15 cellular contexts compared by ENCODE assay signal in the genomic region with DNA sequence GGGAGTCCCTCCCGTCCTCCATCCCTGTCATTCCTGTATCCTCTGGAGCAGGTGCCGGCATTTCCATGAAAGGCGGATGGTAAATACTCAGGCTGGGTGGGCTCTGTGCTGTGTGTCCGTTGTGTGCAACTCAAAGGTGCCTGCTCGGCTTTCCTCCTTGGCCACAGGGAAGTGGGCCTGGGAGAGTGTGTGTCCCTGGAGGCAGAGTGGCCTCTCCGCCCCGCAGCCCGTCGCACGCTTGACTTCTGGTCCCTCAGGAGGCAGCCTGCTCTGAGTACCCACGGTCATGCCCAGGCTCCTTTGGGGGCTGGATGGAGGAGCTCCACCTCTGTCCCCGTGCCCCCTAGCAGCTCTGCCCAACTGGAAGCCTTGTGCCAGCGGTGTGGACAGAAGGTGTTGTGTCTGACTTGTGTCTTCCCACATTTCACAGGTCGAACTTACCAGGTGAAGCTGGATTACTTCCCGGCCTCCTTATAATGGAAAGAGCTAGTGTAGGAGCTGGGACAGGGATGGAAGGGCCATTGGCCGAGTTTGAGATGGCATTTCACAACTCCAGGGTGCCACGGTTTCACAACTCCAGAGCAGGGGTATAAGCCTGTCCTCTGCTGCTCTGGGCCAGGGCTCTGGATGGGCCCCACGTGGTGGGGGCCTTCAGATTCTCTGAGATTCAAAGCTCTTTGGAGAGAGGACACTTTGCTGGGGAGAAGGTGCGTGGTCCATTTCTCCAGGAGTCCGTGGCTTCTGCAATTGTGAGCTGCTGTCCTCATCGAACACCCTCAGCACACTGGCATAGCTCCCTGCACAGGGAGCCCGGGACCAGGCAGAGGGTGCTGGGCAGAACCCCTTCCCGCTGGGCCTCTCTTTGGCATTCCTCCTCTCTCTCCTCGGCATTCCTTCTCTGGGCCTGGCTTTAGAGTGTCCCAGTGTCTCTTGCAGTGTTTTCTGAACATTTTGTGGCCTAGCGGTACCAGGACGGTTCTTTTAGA.
DNase-seq lines count a peak whose midpoint lies in the region; ATAC-seq and TF ChIP-seq lines count a peak whose summit lies in the region.
"Had no signal": no experiment of that assay in that cellular context is flagged by ENCODE, and none has a peak within 500 bp of the region (broad histone marks: within the 10 kb centered on the region; RNA-seq: fewer than 3 reads in every experiment).

No MANE protein-coding gene starts in this region.

- H4K20me1 ChIP-seq in hepatocyte (ENCODE audit: insufficient read depth, poor library complexity, severe bottlenecking), result no peaks in the 10 kb centered on the region

- no peaks in the 10 kb centered on the region for H3K9me3 ChIP-seq in hepatocyte (ENCODE audit: low read depth)
- H3K9me3 ChIP-seq: MG63 had no signal

- no peaks in the 10 kb centered on the region for H3K9me2 ChIP-seq in hepatocyte (replicated peaks; ENCODE audit: insufficient read depth)

- H3K27me3 ChIP-seq in H7 (ENCODE audit: control insufficient read depth, insufficient read depth, low read length) (no peaks in the 10 kb centered on the region), hepatocyte (no peaks in the 10 kb centered on the region)
- H3K27me3 ChIP-seq: MG63 had no signal

- H3K4me3 ChIP-seq in H7 (ENCODE audit: insufficient read depth, low read depth, low read length), result no peak overlapping the region
- H3K4me3 ChIP-seq in hepatocyte, result no peak overlapping the region
- H3K4me3 ChIP-seq: MG63 had no signal

- H3K36me3 ChIP-seq in H7 (replicated peaks; ENCODE audit: control insufficient read depth, insufficient read depth, low read length) (no peaks in the 10 kb centered on the region), hepatocyte (replicated peaks; ENCODE audit: insufficient read depth, low read depth) (no peaks in the 10 kb centered on the region)
- H3K36me3 ChIP-seq: MG63 had no signal

- ATAC-seq in HG03196 (IDR thresholded peaks at IDR 0.05; ENCODE audit: unreplicated experiment), result no peak

- H3K36me3 Mint-ChIP-seq in osteocyte (ENCODE audit: unreplicated experiment), result no peaks in the 10 kb centered on the region
- no peaks in the 10 kb centered on the region for H3K36me3 Mint-ChIP-seq in chondrocyte (ENCODE audit: low read depth)
- H3K36me3 Mint-ChIP-seq: CD8-positive, alpha-beta memory T cell had no signal

- H3K4me2 ChIP-seq in hepatocyte, result no peak overlapping the region

- H3K27ac Mint-ChIP-seq in osteocyte (ENCODE audit: unreplicated experiment) (no peak overlapping the region), chondrocyte (ENCODE audit: unreplicated experiment) (no peak overlapping the region)

- TF ChIP-seq CTCF in hepatocyte (IDR thresholded peaks at IDR 0.05; ENCODE audit: poor library complexity) (no peak), osteocyte (IDR thresholded peaks at IDR 0.05) (no peak), chondrocyte (IDR thresholded peaks at IDR 0.05) (no peak)

- H3K9me3 Mint-ChIP-seq in osteocyte (ENCODE audit: unreplicated experiment) (no peaks in the 10 kb centered on the region), chondrocyte (ENCODE audit: low read depth) (no peaks in the 10 kb centered on the region)
- H3K9me3 Mint-ChIP-seq: CD8-positive, alpha-beta memory T cell had no signal

- no peaks in the 10 kb centered on the region for H3K79me2 ChIP-seq in hepatocyte

- DNase-seq in AG20443 (ENCODE audit: low spot score), result peak; percentile 6
- DNase-seq in H7, result peak; percentile 51
- peak; percentile 2 for DNase-seq in hepatocyte (ENCODE audit: low spot score)
- DNase-seq in osteocyte (ENCODE audit: extremely low spot score, unreplicated experiment), result peak; percentile 78
- DNase-seq in HCEC 1CT, result no peak
- no peak for DNase-seq in chondrocyte (ENCODE audit: low spot score)
- DNase-seq in DMS79 treated with DMSO at 0.1 percent for 48 hours (lab: John Stamatoyannopoulos, UW), result no peak
- DNase-seq: CD8-positive, alpha-beta memory T cell; GOT3; MG63; NCI-H1105 treated with DMSO at 0.1 percent for 48 hours; NCI-H187 treated with DMSO at 0.1 percent for 48 hours; NCI-H446; NCI-H748 treated with DMSO at 0.1 percent for 48 hours had no signal

- H3K4me3 Mint-ChIP-seq in osteocyte (ENCODE audit: unreplicated experiment) (no peak overlapping the region), chondrocyte (ENCODE audit: unreplicated experiment) (no peak overlapping the region)
- H3K4me3 Mint-ChIP-seq: CD8-positive, alpha-beta memory T cell had no signal

- 91% methylated on average over 26 of the region's 26 CpGs for WGBS in hepatocyte (ENCODE audit: low lambda C conversion rate, missing lambda C conversion rate)

- H3K27me3 Mint-ChIP-seq in osteocyte (ENCODE audit: unreplicated experiment), result peaks cover 7% of the 10 kb centered on the region
- no peaks in the 10 kb centered on the region for H3K27me3 Mint-ChIP-seq in chondrocyte (ENCODE audit: low read depth)

- H3K4me1 Mint-ChIP-seq in osteocyte (ENCODE audit: unreplicated experiment) (peaks cover 23% of the 10 kb centered on the region), chondrocyte (ENCODE audit: low read depth) (peaks cover 17% of the 10 kb centered on the region)

- no peak overlapping the region for H3K27ac ChIP-seq in hepatocyte

- H2AFZ ChIP-seq in hepatocyte, result no peak overlapping the region

- H3K4me1 ChIP-seq in hepatocyte (ENCODE audit: insufficient read depth), result no peaks in the 10 kb centered on the region

Comparison
In these comparisons a context has a peak if more than half of its experiments do, and no peak if none do; other contexts are left out.
1. DNase-seq: peak in AG20443 (single experiment), H7 (single experiment), hepatocyte (single experiment) and osteocyte (single experiment); none in HCEC 1CT (single experiment), chondrocyte (single experiment) and DMS79 treated with DMSO at 0.1 percent for 48 hours (single experiment).